ENCODE assay signal across 8 cellular contexts in the genomic region with DNA sequence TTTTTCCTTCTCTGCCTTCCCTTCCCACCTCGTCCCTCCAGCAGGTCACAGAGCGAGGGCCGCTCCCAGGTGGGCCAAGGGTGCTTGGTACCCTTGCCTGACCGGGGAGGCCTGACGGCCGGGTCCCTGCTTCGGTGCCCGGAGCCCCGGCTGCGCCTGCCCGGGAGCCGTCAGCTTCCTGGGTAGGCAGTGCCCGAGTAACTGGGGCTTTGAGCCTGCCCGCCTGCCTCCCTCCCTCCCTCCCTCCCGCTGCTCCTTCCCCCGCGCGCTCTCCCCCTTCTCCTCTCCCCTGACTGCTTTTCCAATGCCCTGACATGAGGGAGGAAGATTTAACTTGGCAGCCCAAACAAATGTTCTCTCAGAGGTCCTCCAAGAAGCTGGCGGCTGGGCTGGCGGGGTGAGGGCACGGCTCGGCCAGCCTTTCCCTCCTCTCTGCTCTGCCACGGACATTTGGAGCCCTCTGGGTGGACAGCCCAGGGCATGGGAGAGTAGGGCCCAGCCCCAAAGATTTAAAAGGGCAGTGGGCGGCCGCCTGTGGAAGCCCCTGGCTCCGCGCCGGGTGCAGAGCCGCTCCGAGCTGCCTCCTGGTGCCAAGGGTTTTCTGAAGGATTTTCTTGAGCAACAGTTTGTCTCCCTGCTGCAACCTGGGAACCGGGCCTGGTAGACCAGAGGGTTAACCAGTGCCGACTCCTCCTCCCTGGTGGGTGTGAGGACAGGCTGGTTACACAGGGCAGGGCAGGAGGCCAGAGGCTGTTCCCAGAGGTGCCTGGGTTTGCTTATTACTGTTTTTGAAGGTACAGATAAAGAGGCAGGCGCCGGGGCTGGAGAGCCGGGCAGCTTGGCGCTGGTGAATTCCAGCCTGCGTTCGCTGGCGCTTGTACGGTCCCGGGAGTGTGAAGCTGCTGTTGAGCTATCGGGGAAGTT. TPM values are rescaled to one million over a fixed set of nuclear protein-coding genes. Genes with fewer than 3 reads are reported as not detected.
DNase-seq lines count a peak whose midpoint lies in the region; ATAC-seq and TF ChIP-seq lines count a peak whose summit lies in the region.

No MANE protein-coding gene starts in this region.

- H3K36me3 ChIP-seq in uterus: no peaks in the 10 kb centered on the region

- no peak overlapping the region for H3K27ac ChIP-seq in foreskin keratinocyte
- peak overlapping the region; percentile 94 to 96 for H3K27ac ChIP-seq in uterus

- H3K4me1 ChIP-seq in foreskin keratinocyte (peaks cover 3% of the 10 kb centered on the region), uterus (peaks cover 15 to 34% of the 10 kb centered on the region in 2 donors)

- DNase-seq in activated CD4-positive, alpha-beta T cell treated with anti-CD3 and anti-CD28 coated beads for 48 hours: peak; percentile 49
- no peak for DNase-seq in activated CD4-positive, alpha-beta T cell treated with anti-CD3 and anti-CD28 coated beads, Interleukin-2, amount 50 U/mL, for 4 hours
- DNase-seq in NCI-H2029 treated with DMSO at 0.1 percent for 48 hours (lab: John Stamatoyannopoulos, UW): peak; percentile 51
- no peak for DNase-seq in activated T-helper 2 cell treated with anti-CD3 and anti-CD28 coated beads, Interferon-gamma antibody, Interleukin-2, Interleukin-4, amounts not matched to agents 10 μg/mL and 5 μg/mL and 100 μg/mL, durations not matched to agents 14 hours and 24 hours and 36 hours (ENCODE audit: low spot score)
- peak; percentile 61 to 78 for DNase-seq in foreskin keratinocyte
- peak; percentile 20 for DNase-seq in natural killer cell
- peak; percentile 86 to 91 for DNase-seq in uterus

- H3K4me1 Mint-ChIP-seq in activated T-helper 2 cell treated with anti-CD3 and anti-CD28 coated beads, Interferon-gamma antibody, Interleukin-2, Interleukin-4, amounts not matched to agents 10 μg/mL and 5 μg/mL and 100 μg/mL, durations not matched to agents 14 hours and 24 hours and 36 hours (ENCODE audit: low read depth): peaks cover 15% of the 10 kb centered on the region
- peaks cover 12 to 70% of the 10 kb centered on the region in 2 donors for H3K4me1 Mint-ChIP-seq in natural killer cell

- no peaks in the 10 kb centered on the region for H3K9me3 Mint-ChIP-seq in activated T-helper 2 cell treated with anti-CD3 and anti-CD28 coated beads, Interferon-gamma antibody, Interleukin-2, Interleukin-4, amounts not matched to agents 10 μg/mL and 5 μg/mL and 100 μg/mL, durations not matched to agents 14 hours and 24 hours and 36 hours
- no peaks in the 10 kb centered on the region for H3K9me3 Mint-ChIP-seq in natural killer cell

- ATAC-seq in foreskin keratinocyte (peak; percentile 48), natural killer cell (no peak), HG03457 (IDR thresholded peaks at IDR 0.05; ENCODE audit: unreplicated experiment) (no peak)

- peaks cover 13% of the 10 kb centered on the region for H3K27me3 Mint-ChIP-seq in activated T-helper 2 cell treated with anti-CD3 and anti-CD28 coated beads, Interferon-gamma antibody, Interleukin-2, Interleukin-4, amounts not matched to agents 10 μg/mL and 5 μg/mL and 100 μg/mL, durations not matched to agents 14 hours and 24 hours and 36 hours (ENCODE audit: low read depth)
- H3K27me3 Mint-ChIP-seq in natural killer cell (ENCODE audit: low read depth in 2 of 2): no peaks in the 10 kb centered on the region

- H3K27ac Mint-ChIP-seq in activated T-helper 2 cell treated with anti-CD3 and anti-CD28 coated beads, Interferon-gamma antibody, Interleukin-2, Interleukin-4, amounts not matched to agents 10 μg/mL and 5 μg/mL and 100 μg/mL, durations not matched to agents 14 hours and 24 hours and 36 hours: no peak overlapping the region
- H3K27ac Mint-ChIP-seq in natural killer cell: peak overlapping the region; percentile 66 to 92

- no peaks in the 10 kb centered on the region for H3K36me3 Mint-ChIP-seq in activated T-helper 2 cell treated with anti-CD3 and anti-CD28 coated beads, Interferon-gamma antibody, Interleukin-2, Interleukin-4, amounts not matched to agents 10 μg/mL and 5 μg/mL and 100 μg/mL, durations not matched to agents 14 hours and 24 hours and 36 hours (ENCODE audit: low read depth)
- H3K36me3 Mint-ChIP-seq in natural killer cell: no peaks in the 10 kb centered on the region

- H3K9me3 ChIP-seq in uterus: no peaks in the 10 kb centered on the region

- no peak for TF ChIP-seq CTCF in foreskin keratinocyte (conservative IDR thresholded peaks at IDR 0.05)
- TF ChIP-seq CTCF in natural killer cell (IDR thresholded peaks at IDR 0.05): no peak
- peak in 1 of 4 experiments; percentile 4 for TF ChIP-seq CTCF in uterus (IDR thresholded peaks at IDR 0.05)

- peak overlapping the region; percentile 74 for H3K4me3 Mint-ChIP-seq in activated T-helper 2 cell treated with anti-CD3 and anti-CD28 coated beads, Interferon-gamma antibody, Interleukin-2, Interleukin-4, amounts not matched to agents 10 μg/mL and 5 μg/mL and 100 μg/mL, durations not matched to agents 14 hours and 24 hours and 36 hours (ENCODE audit: low read depth)
- peak overlapping the region; percentile 85 for H3K4me3 Mint-ChIP-seq in natural killer cell

- H3K27me3 ChIP-seq in foreskin keratinocyte: no peaks in the 10 kb centered on the region
- H3K27me3 ChIP-seq in uterus: peaks cover 0 to 2% of the 10 kb centered on the region in 2 donors

- TF ChIP-seq POLR2A in uterus (IDR thresholded peaks at IDR 0.05): peak in 1 of 2 donors; percentile 42

- intact Hi-C loops in activated T-helper 2 cell treated with anti-CD3 and anti-CD28 coated beads, Interferon-gamma antibody, Interleukin-2, Interleukin-4, amounts not matched to agents 10 μg/mL and 5 μg/mL and 100 μg/mL, durations not matched to agents 14 hours and 24 hours and 36 hours (cut with micrococcal nuclease): loop anchor here (10.0 kb wide), 1 partner anchor 124 kb away; no protein-coding TSS in a partner anchor
- intact Hi-C loops in natural killer cell (cut with micrococcal nuclease) (no loop called here), uterus (cut with DNase I; ENCODE audit: low total_unique reads) (loop anchor here (5.0 kb wide), 1 partner anchor 116 kb away; no protein-coding TSS in a partner anchor)

- peak overlapping the region; percentile 75 to 86 for H3K4me3 ChIP-seq in uterus

RNA-seq across cellular contexts. Expression of a gene that starts 2.1 kb away (rescaled TPM):
- total RNA-seq in activated T-helper 2 cell treated with anti-CD3 and anti-CD28 coated beads, Interferon-gamma antibody, Interleukin-2, Interleukin-4, amounts not matched to agents 10 μg/mL and 5 μg/mL and 100 μg/mL, durations not matched to agents 14 hours and 24 hours and 36 hours: 79.2 and 80.4 TPM in 2 replicates
- total RNA-seq in foreskin keratinocyte: 9.5 and 16.6 TPM in 2 replicates
- polyA plus RNA-seq in foreskin keratinocyte: 4.2 and 5.9 TPM in 2 replicates
- total RNA-seq in natural killer cell: 10 to 100 TPM; 36.5 to 51.5 (median 37.9) TPM
- 100 to 1,000 TPM in 1 of 4 donors, 10 to 100 TPM in 3; 18.7 to 188 (median 36.7) TPM for total RNA-seq in uterus

Comparison
In these comparisons a context has a peak if more than half of its experiments do, and no peak if none do; other contexts are left out.
1. DNase-seq: peak in activated CD4-positive, alpha-beta T cell treated with anti-CD3 and anti-CD28 coated beads for 48 hours (single experiment), NCI-H2029 treated with DMSO at 0.1 percent for 48 hours (single experiment), foreskin keratinocyte (2 of 2), natural killer cell (single experiment) and uterus (2 of 2); none in activated CD4-positive, alpha-beta T cell treated with anti-CD3 and anti-CD28 coated beads, Interleukin-2, amount 50 U/mL, for 4 hours (0 of 2) and activated T-helper 2 cell treated with anti-CD3 and anti-CD28 coated beads, Interferon-gamma antibody, Interleukin-2, Interleukin-4, amounts not matched to agents 10 μg/mL and 5 μg/mL and 100 μg/mL, durations not matched to agents 14 hours and 24 hours and 36 hours (single experiment).